8 cellular contexts compared by ENCODE assay signal in genomic region chr10:97736902-97737769, GRCh38. TPM values are rescaled to one million over a fixed set of nuclear protein-coding genes. Genes with fewer than 3 reads are reported as not detected.
DNase-seq lines count a peak whose midpoint lies in the region; ATAC-seq and TF ChIP-seq lines count a peak whose summit lies in the region.

ZFYVE27 (plus strand) TSS chr10:97737128; CDS start chr10:97738478, 1,350 bp downstream.

- CTCF ChIA-PET in OCI-LY7 (lab: Charles Lee; ENCODE audit: unreplicated experiment) = interaction anchor here (1.0 to 1.4 kb wide), 3 partner anchors 51 to 106 kb away, joined by 3 to 12 read pairs (median 3); partner anchors contain the start of gene AVPI1

- BruUV-seq in OCI-LY7 (replicated peaks; lab: Mats Ljungman, UMichigan) = no TSS peak

- no peaks in the 10 kb centered on the region for H3K27me3 ChIP-seq in mononuclear cell (ENCODE audit: insufficient read depth, low read length)

- DNase-seq in DMS 273 treated with DMSO at 0.1 percent for 48 hours (lab: John Stamatoyannopoulos, UW) = peak; percentile 69
- DNase-seq in HuH-7 (ENCODE audit: low spot score) = peak; percentile 94
- DNase-seq in OCI-LY7 (ENCODE audit: low spot score) = peak; percentile 95
- DNase-seq in activated T-cell treated with anti-CD3 and anti-CD28 coated beads for 4 hours = peak; percentile 93
- peak; percentile 98 for DNase-seq in epidermal melanocyte (ENCODE audit: insufficient read length, low spot score)
- DNase-seq in stimulated activated CD8-positive, alpha-beta memory T cell treated with anti-CD3 and anti-CD28 coated beads, Interleukin-2, amount 100 ng/mL, for 48 hours (ENCODE audit: low read depth in 2 of 2) = peak; percentile 97

- no peaks in the 10 kb centered on the region for H3K9me2 ChIP-seq in OCI-LY7 (ENCODE audit: insufficient read depth, low read length)

- no peak for TF ChIP-seq CTCF in OCI-LY7 (conservative IDR thresholded peaks at IDR 0.05; ENCODE audit: low read length)

- H3K27ac ChIP-seq in OCI-LY7 (ENCODE audit: low read depth, low read length, poor library complexity, severe bottlenecking) = peak within 1 kb of the TSS; percentile 39

- H3K4me1 ChIP-seq in OCI-LY7 (ENCODE audit: insufficient read depth, low read length, poor library complexity, severe bottlenecking) (peaks cover 24% of the 10 kb centered on the region), mononuclear cell (ENCODE audit: insufficient read depth, low read length) (peaks cover 33% of the 10 kb centered on the region)

- H2AFZ ChIP-seq in OCI-LY7 (ENCODE audit: low read length) = peak within 1 kb of the TSS; percentile 94

- H3K9me3 ChIP-seq in OCI-LY7 (ENCODE audit: low read length) (no peaks in the 10 kb centered on the region), mononuclear cell (ENCODE audit: low read depth, low read length) (no peaks in the 10 kb centered on the region)

- H3K4me3 ChIP-seq in OCI-LY7 (ENCODE audit: low read depth, low read length, poor library complexity, severe bottlenecking) (peak within 1 kb of the TSS; percentile 88), mononuclear cell (ENCODE audit: low read length) (peak within 1 kb of the TSS; percentile 97)

- H4K20me1 ChIP-seq in OCI-LY7 (ENCODE audit: insufficient read depth, low read length) = no peaks in the 10 kb centered on the region

- peaks cover 30% of the 10 kb centered on the region for H3K36me3 ChIP-seq in OCI-LY7 (ENCODE audit: insufficient read depth, low read length)

- POLR2A ChIA-PET in OCI-LY7 (lab: Charles Lee) = interaction anchor here (0.5 to 2.0 kb wide), 9 partner anchors 10 to 139 kb away, joined by 3 to 18 read pairs (median 4); partner anchors contain the start of gene AVPI1

- peak within 1 kb of the TSS; percentile 81 for H3K4me2 ChIP-seq in OCI-LY7 (ENCODE audit: low read length)

- peak; percentile 71 for ATAC-seq in GM21526 (IDR thresholded peaks at IDR 0.05; ENCODE audit: low FRiP score, unreplicated experiment)

- H3K79me2 ChIP-seq in OCI-LY7 (ENCODE audit: insufficient read depth, low read depth, low read length) = peaks cover 27% of the 10 kb centered on the region; the same call in 1 of the 2 replicates

- intact Hi-C loops in OCI-LY7 (cut with micrococcal nuclease; ENCODE audit: unreplicated experiment) = no loop called here

RNA-seq across cellular contexts. Expression of gene ZFYVE27, which starts in this region (rescaled TPM):
- total RNA-seq in OCI-LY7 (2014; rRNA removed; shearing (Covaris generic)) = 24.0 and 25.5 TPM in 2 replicates
- total RNA-seq in OCI-LY7 (2022) (31.8 and 33.0 TPM in 2 replicates), mononuclear cell (33.2 TPM)

Comparison
In these comparisons a context has a peak if more than half of its experiments do, and no peak if none do; other contexts are left out.
1. Peak in every context shown above with its lines: DNase-seq, ATAC-seq, H3K4me3 ChIP-seq and H3K27ac ChIP-seq.